2 cellular contexts compared by ENCODE assay signal in the genomic region with DNA sequence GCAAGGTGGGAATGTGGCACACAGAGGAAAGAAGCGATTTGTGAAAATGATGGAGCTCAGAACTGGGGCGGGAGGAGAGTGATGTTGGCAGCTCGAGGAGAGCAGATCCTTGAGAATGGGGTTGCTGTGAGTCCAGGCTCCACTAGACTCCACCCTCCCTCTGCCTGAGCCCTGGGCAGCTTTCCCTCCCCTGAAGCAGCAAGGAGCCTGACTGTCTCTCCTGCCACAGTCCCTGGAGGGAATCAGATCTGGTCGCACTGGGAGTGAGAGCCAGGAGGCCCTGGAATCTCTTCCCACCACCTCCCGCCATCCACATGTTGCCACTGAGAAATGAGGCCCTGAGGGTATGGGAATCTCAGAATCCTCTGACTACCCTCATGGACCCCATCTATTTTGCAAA.
TF ChIP-seq lines count a peak whose summit lies in the region.

No MANE protein-coding gene starts in this region.

TF ChIP-seq in HEK293, 187 proteins besides CTCF, POLR2A, EP300 and RAD21 (continued from another document):
- TF ChIP-seq ZNF768 (tag by site-specific recombination; IDR thresholded peaks at IDR 0.05) (no peak), ZNF501 (tag by site-specific recombination; IDR thresholded peaks at IDR 0.05) (no peak)
- TF ChIP-seq, protein P1, sequence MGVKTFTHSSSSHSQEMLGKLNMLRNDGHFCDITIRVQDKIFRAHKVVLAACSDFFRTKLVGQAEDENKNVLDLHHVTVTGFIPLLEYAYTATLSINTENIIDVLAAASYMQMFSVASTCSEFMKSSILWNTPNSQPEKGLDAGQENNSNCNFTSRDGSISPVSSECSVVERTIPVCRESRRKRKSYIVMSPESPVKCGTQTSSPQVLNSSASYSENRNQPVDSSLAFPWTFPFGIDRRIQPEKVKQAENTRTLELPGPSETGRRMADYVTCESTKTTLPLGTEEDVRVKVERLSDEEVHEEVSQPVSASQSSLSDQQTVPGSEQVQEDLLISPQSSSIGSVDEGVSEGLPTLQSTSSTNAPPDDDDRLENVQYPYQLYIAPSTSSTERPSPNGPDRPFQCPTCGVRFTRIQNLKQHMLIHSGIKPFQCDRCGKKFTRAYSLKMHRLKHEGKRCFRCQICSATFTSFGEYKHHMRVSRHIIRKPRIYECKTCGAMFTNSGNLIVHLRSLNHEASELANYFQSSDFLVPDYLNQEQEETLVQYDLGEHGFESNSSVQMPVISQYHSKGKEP (tag by site-specific recombination; IDR thresholded peaks at IDR 0.05): no peak

TF ChIP-seq in K562, 482 proteins besides CTCF, POLR2A, EP300 and RAD21:
- TF ChIP-seq, protein P2, sequence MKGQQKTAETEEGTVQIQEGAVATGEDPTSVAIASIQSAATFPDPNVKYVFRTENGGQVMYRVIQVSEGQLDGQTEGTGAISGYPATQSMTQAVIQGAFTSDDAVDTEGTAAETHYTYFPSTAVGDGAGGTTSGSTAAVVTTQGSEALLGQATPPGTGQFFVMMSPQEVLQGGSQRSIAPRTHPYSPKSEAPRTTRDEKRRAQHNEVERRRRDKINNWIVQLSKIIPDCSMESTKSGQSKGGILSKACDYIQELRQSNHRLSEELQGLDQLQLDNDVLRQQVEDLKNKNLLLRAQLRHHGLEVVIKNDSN (CRISPR knock-in tag; IDR thresholded peaks at IDR 0.05): 0 out of 2 replicates have a peak, but pooled peaks have one; percentile 13
- no peak for TF ChIP-seq ZNF324 (CRISPR knock-in tag; IDR thresholded peaks at IDR 0.05)
- TF ChIP-seq, protein P3, sequence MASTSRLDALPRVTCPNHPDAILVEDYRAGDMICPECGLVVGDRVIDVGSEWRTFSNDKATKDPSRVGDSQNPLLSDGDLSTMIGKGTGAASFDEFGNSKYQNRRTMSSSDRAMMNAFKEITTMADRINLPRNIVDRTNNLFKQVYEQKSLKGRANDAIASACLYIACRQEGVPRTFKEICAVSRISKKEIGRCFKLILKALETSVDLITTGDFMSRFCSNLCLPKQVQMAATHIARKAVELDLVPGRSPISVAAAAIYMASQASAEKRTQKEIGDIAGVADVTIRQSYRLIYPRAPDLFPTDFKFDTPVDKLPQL (IDR thresholded peaks at IDR 0.05; ENCODE audit: extremely low read depth, insufficient read length): no peak
